8 cellular contexts compared by ENCODE assay signal in genomic region chr21:44816761-44817505, GRCh38. TPM values are rescaled to one million over a fixed set of nuclear protein-coding genes. Genes with fewer than 3 reads are reported as not detected.
DNase-seq lines count a peak whose midpoint lies in the region; ATAC-seq and TF ChIP-seq lines count a peak whose summit lies in the region.

No MANE protein-coding gene starts in this region.

- peak overlapping the region; percentile 80 for H3K4me3 Mint-ChIP-seq in activated T-cell treated with anti-CD3 and anti-CD28 coated beads, Interleukin-2, amount 50 U/mL, for 24 hours
- H3K4me3 Mint-ChIP-seq in type B pancreatic cell, result peak overlapping the region; percentile 87

- H3K27me3 Mint-ChIP-seq in activated T-cell treated with anti-CD3 and anti-CD28 coated beads, Interleukin-2, amount 50 U/mL, for 24 hours, result no peaks in the 10 kb centered on the region
- H3K27me3 Mint-ChIP-seq in type B pancreatic cell, result no peaks in the 10 kb centered on the region

- peak overlapping the region; percentile 63 for H3K27ac Mint-ChIP-seq in activated T-cell treated with anti-CD3 and anti-CD28 coated beads, Interleukin-2, amount 50 U/mL, for 24 hours
- peak overlapping the region; percentile 87 for H3K27ac Mint-ChIP-seq in type B pancreatic cell

- in situ Hi-C loops in astrocyte of the spinal cord (cut with HindIII; ENCODE audit: low sequenced_read_pairs), result no loop called here

- no peak for TF ChIP-seq CTCF in astrocyte of the spinal cord (IDR thresholded peaks at IDR 0.05; ENCODE audit: low read depth, low read length)
- TF ChIP-seq CTCF in lower leg skin (IDR thresholded peaks at IDR 0.05), result no peak
- no peak for TF ChIP-seq CTCF in type B pancreatic cell (conservative IDR thresholded peaks at IDR 0.05)

- H3K36me3 Mint-ChIP-seq in activated T-cell treated with anti-CD3 and anti-CD28 coated beads, Interleukin-2, amount 50 U/mL, for 24 hours (ENCODE audit: low read depth), result peaks cover 28% of the 10 kb centered on the region
- H3K36me3 Mint-ChIP-seq in type B pancreatic cell, result no peaks in the 10 kb centered on the region

- DNase-seq in activated T-cell treated with anti-CD3 and anti-CD28 coated beads, Interleukin-2, amount 50 U/mL, for 24 hours, result no peak
- no peak for DNase-seq in activated T-cell treated with anti-CD3 and anti-CD28 coated beads, Interleukin-2, amount 50 U/mL, for 1 hour
- DNase-seq in astrocyte of the spinal cord (ENCODE audit: low read depth, low spot score), result no peak
- DNase-seq in lower leg skin (ENCODE audit: low spot score in 2 of 2), result no peak
- DNase-seq in type B pancreatic cell (ENCODE audit: extremely low spot score, unreplicated experiment), result no peak
- DNase-seq in NCI-H1092 (lab: John Stamatoyannopoulos, UW), result no peak
- DNase-seq in GM19238 (ENCODE audit: insufficient read length, low spot score), result no peak

- H3K4me3 ChIP-seq in astrocyte of the spinal cord (ENCODE audit: low read depth, low read length), result peak overlapping the region; percentile 62
- peak overlapping the region; percentile 36 for H3K4me3 ChIP-seq in lower leg skin (ENCODE audit: low read depth, poor library complexity, severe bottlenecking)

- peaks cover 22% of the 10 kb centered on the region for H3K4me1 Mint-ChIP-seq in activated T-cell treated with anti-CD3 and anti-CD28 coated beads, Interleukin-2, amount 50 U/mL, for 24 hours (ENCODE audit: low read depth)
- peaks cover 8% of the 10 kb centered on the region for H3K4me1 Mint-ChIP-seq in type B pancreatic cell (ENCODE audit: unreplicated experiment)

- WGBS in lower leg skin, 2 donors, result 51 to 54% methylated on average over 53 to 57 of the region's 57 CpGs

- H3K9me3 Mint-ChIP-seq in activated T-cell treated with anti-CD3 and anti-CD28 coated beads, Interleukin-2, amount 50 U/mL, for 24 hours, result peaks cover 3% of the 10 kb centered on the region
- H3K9me3 Mint-ChIP-seq in type B pancreatic cell, result no peaks in the 10 kb centered on the region

- no peak for TF ChIP-seq POLR2A in lower leg skin (IDR thresholded peaks at IDR 0.05)

- ATAC-seq in HG03135 (IDR thresholded peaks at IDR 0.05; ENCODE audit: unreplicated experiment), result no peak

- intact Hi-C loops in lower leg skin (cut with DNase I; ENCODE audit: low total_unique reads), result loop anchor here (10.0 kb wide), 1 partner anchor 58 kb away; the partner anchor contains the start of gene PTTG1IP

RNA-seq across cellular contexts. Expression of gene SUMO3, which starts 0.9 kb away (rescaled TPM):
- total RNA-seq in lower leg skin (10 to 100 TPM; 35.6 to 52.6 (median 42.5) TPM), type B pancreatic cell (ENCODE audit: low replicate concordance) (61.0 and 81.2 TPM in 2 replicates)

RNA-seq across cellular contexts. Expression of gene UBE2G2, which starts 15.3 kb away (rescaled TPM):
- 10 to 100 TPM; 37.2 to 61.8 (median 49.8) TPM for total RNA-seq in lower leg skin
- total RNA-seq in type B pancreatic cell (ENCODE audit: low replicate concordance), result 75.6 and 92.4 TPM in 2 replicates

RNA-seq across cellular contexts. Expression of gene PTTG1IP, which starts 56.6 kb away (rescaled TPM):
- total RNA-seq in lower leg skin (100 to 1,000 TPM; 110 to 193 (median 133) TPM), type B pancreatic cell (ENCODE audit: low replicate concordance) (168 and 195 TPM in 2 replicates)
